Comparison of ENCODE assay signal across 1 cellular context in the genomic region with DNA sequence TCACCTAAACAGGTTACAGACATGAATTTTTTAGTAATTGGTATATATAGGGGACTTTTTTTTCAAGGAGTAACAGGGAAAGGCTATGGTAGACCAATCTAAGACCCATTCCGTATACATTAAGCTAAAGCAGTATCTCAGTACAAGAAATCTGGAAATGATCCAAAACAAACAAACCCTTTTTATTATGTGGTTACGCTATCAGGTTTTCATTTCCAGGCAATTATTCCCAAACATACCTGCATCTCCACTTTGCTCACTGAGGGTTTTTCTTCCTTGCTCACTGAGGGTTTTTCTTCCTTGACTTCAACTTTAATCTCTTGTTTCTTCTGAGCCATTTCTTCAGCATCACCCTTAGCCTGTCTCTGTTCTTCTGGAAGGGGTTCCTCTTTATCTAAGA.
TF ChIP-seq lines count a peak whose summit lies in the region.

No MANE protein-coding gene starts in this region.

TF ChIP-seq in HEK293, 187 proteins besides CTCF, POLR2A, EP300 and RAD21 (continued from another document and continues in another):
- TF ChIP-seq, protein P1, sequence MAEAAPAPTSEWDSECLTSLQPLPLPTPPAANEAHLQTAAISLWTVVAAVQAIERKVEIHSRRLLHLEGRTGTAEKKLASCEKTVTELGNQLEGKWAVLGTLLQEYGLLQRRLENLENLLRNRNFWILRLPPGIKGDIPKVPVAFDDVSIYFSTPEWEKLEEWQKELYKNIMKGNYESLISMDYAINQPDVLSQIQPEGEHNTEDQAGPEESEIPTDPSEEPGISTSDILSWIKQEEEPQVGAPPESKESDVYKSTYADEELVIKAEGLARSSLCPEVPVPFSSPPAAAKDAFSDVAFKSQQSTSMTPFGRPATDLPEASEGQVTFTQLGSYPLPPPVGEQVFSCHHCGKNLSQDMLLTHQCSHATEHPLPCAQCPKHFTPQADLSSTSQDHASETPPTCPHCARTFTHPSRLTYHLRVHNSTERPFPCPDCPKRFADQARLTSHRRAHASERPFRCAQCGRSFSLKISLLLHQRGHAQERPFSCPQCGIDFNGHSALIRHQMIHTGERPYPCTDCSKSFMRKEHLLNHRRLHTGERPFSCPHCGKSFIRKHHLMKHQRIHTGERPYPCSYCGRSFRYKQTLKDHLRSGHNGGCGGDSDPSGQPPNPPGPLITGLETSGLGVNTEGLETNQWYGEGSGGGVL (tag by site-specific recombination; IDR thresholded peaks at IDR 0.05): no peak
- TF ChIP-seq ZSCAN16 (tag by site-specific recombination; IDR thresholded peaks at IDR 0.05) (no peak), ZNF423 (tag by site-specific recombination; IDR thresholded peaks at IDR 0.05) (no peak), BCL11B (tag by site-specific recombination; IDR thresholded peaks at IDR 0.05; ENCODE audit: low read depth) (0 out of 2 replicates have a peak, but pooled peaks have one; percentile 21), ZNF521 (tag by site-specific recombination; IDR thresholded peaks at IDR 0.05) (no peak), ZNF76 (tag by site-specific recombination; IDR thresholded peaks at IDR 0.05; ENCODE audit: borderline replicate concordance, low read depth) (no peak), ZNF416 (tag by site-specific recombination; IDR thresholded peaks at IDR 0.05) (no peak), TRIM28 (IDR thresholded peaks at IDR 0.05; ENCODE audit: borderline replicate concordance, low read length) (peak; percentile 88), YY1 (tag by site-specific recombination; IDR thresholded peaks at IDR 0.05) (no peak), ZXDB (tag by site-specific recombination; IDR thresholded peaks at IDR 0.05) (peak; percentile 90), ZNF514 (tag by site-specific recombination; IDR thresholded peaks at IDR 0.05) (no peak), ZNF184 (tag by site-specific recombination; IDR thresholded peaks at IDR 0.05) (no peak), MZF1 (tag by site-specific recombination; IDR thresholded peaks at IDR 0.05; ENCODE audit: borderline replicate concordance) (no peak), ZNF473 (tag by site-specific recombination; IDR thresholded peaks at IDR 0.05) (no peak), ZBTB8A (tag by site-specific recombination; IDR thresholded peaks at IDR 0.05) (peak; percentile 15; the same call in 1 of the 2 replicates), KLF7 (tag by site-specific recombination; IDR thresholded peaks at IDR 0.05; ENCODE audit: borderline replicate concordance) (no peak), ZSCAN23 (tag by site-specific recombination; IDR thresholded peaks at IDR 0.05) (no peak), ZNF501 (tag by site-specific recombination; IDR thresholded peaks at IDR 0.05) (no peak), ZNF23 (tag by site-specific recombination; IDR thresholded peaks at IDR 0.05; ENCODE audit: borderline replicate concordance) (no peak), ZBTB21 (tag by site-specific recombination; IDR thresholded peaks at IDR 0.05) (no peak), ZNF157 (tag by site-specific recombination; IDR thresholded peaks at IDR 0.05) (no peak), ZNF223 (tag by site-specific recombination; IDR thresholded peaks at IDR 0.05) (0 out of 2 replicates have a peak, but pooled peaks have one; percentile 33), KLF16 (tag by site-specific recombination; IDR thresholded peaks at IDR 0.05) (no peak), ZNF571 (tag by site-specific recombination; IDR thresholded peaks at IDR 0.05) (no peak), ZNF530 (tag by site-specific recombination; IDR thresholded peaks at IDR 0.05; ENCODE audit: low read depth) (no peak), ZNF341 (tag by site-specific recombination; IDR thresholded peaks at IDR 0.05; ENCODE audit: low read depth) (no peak), ZNF843 (tag by site-specific recombination; IDR thresholded peaks at IDR 0.05) (peak; percentile 91)
- TF ChIP-seq, protein P2, sequence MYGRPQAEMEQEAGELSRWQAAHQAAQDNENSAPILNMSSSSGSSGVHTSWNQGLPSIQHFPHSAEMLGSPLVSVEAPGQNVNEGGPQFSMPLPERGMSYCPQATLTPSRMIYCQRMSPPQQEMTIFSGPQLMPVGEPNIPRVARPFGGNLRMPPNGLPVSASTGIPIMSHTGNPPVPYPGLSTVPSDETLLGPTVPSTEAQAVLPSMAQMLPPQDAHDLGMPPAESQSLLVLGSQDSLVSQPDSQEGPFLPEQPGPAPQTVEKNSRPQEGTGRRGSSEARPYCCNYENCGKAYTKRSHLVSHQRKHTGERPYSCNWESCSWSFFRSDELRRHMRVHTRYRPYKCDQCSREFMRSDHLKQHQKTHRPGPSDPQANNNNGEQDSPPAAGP (tag by site-specific recombination; IDR thresholded peaks at IDR 0.05): no peak
- TF ChIP-seq, protein P3, sequence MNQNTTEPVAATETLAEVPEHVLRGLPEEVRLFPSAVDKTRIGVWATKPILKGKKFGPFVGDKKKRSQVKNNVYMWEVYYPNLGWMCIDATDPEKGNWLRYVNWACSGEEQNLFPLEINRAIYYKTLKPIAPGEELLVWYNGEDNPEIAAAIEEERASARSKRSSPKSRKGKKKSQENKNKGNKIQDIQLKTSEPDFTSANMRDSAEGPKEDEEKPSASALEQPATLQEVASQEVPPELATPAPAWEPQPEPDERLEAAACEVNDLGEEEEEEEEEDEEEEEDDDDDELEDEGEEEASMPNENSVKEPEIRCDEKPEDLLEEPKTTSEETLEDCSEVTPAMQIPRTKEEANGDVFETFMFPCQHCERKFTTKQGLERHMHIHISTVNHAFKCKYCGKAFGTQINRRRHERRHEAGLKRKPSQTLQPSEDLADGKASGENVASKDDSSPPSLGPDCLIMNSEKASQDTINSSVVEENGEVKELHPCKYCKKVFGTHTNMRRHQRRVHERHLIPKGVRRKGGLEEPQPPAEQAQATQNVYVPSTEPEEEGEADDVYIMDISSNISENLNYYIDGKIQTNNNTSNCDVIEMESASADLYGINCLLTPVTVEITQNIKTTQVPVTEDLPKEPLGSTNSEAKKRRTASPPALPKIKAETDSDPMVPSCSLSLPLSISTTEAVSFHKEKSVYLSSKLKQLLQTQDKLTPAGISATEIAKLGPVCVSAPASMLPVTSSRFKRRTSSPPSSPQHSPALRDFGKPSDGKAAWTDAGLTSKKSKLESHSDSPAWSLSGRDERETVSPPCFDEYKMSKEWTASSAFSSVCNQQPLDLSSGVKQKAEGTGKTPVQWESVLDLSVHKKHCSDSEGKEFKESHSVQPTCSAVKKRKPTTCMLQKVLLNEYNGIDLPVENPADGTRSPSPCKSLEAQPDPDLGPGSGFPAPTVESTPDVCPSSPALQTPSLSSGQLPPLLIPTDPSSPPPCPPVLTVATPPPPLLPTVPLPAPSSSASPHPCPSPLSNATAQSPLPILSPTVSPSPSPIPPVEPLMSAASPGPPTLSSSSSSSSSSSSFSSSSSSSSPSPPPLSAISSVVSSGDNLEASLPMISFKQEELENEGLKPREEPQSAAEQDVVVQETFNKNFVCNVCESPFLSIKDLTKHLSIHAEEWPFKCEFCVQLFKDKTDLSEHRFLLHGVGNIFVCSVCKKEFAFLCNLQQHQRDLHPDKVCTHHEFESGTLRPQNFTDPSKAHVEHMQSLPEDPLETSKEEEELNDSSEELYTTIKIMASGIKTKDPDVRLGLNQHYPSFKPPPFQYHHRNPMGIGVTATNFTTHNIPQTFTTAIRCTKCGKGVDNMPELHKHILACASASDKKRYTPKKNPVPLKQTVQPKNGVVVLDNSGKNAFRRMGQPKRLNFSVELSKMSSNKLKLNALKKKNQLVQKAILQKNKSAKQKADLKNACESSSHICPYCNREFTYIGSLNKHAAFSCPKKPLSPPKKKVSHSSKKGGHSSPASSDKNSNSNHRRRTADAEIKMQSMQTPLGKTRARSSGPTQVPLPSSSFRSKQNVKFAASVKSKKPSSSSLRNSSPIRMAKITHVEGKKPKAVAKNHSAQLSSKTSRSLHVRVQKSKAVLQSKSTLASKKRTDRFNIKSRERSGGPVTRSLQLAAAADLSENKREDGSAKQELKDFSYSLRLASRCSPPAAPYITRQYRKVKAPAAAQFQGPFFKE (tag by site-specific recombination; IDR thresholded peaks at IDR 0.05; ENCODE audit: borderline replicate concordance): no peak
- TF ChIP-seq, protein P4, sequence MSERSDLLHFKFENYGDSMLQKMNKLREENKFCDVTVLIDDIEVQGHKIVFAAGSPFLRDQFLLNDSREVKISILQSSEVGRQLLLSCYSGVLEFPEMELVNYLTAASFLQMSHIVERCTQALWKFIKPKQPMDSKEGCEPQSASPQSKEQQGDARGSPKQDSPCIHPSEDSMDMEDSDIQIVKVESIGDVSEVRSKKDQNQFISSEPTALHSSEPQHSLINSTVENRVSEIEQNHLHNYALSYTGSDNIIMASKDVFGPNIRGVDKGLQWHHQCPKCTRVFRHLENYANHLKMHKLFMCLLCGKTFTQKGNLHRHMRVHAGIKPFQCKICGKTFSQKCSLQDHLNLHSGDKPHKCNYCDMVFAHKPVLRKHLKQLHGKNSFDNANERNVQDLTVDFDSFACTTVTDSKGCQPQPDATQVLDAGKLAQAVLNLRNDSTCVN (tag by site-specific recombination; optimal IDR thresholded peaks at IDR 0.05): no peak
- TF ChIP-seq, protein P5, sequence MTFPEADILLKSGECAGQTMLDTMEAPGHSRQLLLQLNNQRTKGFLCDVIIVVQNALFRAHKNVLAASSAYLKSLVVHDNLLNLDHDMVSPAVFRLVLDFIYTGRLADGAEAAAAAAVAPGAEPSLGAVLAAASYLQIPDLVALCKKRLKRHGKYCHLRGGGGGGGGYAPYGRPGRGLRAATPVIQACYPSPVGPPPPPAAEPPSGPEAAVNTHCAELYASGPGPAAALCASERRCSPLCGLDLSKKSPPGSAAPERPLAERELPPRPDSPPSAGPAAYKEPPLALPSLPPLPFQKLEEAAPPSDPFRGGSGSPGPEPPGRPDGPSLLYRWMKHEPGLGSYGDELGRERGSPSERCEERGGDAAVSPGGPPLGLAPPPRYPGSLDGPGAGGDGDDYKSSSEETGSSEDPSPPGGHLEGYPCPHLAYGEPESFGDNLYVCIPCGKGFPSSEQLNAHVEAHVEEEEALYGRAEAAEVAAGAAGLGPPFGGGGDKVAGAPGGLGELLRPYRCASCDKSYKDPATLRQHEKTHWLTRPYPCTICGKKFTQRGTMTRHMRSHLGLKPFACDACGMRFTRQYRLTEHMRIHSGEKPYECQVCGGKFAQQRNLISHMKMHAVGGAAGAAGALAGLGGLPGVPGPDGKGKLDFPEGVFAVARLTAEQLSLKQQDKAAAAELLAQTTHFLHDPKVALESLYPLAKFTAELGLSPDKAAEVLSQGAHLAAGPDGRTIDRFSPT (tag by site-specific recombination; IDR thresholded peaks at IDR 0.05): no peak
- TF ChIP-seq, protein P6, sequence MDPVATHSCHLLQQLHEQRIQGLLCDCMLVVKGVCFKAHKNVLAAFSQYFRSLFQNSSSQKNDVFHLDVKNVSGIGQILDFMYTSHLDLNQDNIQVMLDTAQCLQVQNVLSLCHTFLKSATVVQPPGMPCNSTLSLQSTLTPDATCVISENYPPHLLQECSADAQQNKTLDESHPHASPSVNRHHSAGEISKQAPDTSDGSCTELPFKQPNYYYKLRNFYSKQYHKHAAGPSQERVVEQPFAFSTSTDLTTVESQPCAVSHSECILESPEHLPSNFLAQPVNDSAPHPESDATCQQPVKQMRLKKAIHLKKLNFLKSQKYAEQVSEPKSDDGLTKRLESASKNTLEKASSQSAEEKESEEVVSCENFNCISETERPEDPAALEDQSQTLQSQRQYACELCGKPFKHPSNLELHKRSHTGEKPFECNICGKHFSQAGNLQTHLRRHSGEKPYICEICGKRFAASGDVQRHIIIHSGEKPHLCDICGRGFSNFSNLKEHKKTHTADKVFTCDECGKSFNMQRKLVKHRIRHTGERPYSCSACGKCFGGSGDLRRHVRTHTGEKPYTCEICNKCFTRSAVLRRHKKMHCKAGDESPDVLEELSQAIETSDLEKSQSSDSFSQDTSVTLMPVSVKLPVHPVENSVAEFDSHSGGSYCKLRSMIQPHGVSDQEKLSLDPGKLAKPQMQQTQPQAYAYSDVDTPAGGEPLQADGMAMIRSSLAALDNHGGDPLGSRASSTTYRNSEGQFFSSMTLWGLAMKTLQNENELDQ (tag by site-specific recombination; IDR thresholded peaks at IDR 0.05; ENCODE audit: low read depth): no peak
- TF ChIP-seq, protein P7, sequence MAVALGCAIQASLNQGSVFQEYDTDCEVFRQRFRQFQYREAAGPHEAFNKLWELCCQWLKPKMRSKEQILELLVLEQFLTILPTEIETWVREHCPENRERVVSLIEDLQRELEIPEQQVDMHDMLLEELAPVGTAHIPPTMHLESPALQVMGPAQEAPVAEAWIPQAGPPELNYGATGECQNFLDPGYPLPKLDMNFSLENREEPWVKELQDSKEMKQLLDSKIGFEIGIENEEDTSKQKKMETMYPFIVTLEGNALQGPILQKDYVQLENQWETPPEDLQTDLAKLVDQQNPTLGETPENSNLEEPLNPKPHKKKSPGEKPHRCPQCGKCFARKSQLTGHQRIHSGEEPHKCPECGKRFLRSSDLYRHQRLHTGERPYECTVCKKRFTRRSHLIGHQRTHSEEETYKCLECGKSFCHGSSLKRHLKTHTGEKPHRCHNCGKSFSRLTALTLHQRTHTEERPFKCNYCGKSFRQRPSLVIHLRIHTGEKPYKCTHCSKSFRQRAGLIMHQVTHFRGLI (tag by site-specific recombination; IDR thresholded peaks at IDR 0.05): no peak
- TF ChIP-seq, protein P8, sequence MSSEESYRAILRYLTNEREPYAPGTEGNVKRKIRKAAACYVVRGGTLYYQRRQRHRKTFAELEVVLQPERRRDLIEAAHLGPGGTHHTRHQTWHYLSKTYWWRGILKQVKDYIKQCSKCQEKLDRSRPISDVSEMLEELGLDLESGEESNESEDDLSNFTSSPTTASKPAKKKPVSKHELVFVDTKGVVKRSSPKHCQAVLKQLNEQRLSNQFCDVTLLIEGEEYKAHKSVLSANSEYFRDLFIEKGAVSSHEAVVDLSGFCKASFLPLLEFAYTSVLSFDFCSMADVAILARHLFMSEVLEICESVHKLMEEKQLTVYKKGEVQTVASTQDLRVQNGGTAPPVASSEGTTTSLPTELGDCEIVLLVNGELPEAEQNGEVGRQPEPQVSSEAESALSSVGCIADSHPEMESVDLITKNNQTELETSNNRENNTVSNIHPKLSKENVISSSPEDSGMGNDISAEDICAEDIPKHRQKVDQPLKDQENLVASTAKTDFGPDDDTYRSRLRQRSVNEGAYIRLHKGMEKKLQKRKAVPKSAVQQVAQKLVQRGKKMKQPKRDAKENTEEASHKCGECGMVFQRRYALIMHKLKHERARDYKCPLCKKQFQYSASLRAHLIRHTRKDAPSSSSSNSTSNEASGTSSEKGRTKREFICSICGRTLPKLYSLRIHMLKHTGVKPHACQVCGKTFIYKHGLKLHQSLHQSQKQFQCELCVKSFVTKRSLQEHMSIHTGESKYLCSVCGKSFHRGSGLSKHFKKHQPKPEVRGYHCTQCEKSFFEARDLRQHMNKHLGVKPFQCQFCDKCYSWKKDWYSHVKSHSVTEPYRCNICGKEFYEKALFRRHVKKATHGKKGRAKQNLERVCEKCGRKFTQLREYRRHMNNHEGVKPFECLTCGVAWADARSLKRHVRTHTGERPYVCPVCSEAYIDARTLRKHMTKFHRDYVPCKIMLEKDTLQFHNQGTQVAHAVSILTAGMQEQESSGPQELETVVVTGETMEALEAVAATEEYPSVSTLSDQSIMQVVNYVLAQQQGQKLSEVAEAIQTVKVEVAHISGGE (tag by site-specific recombination; conservative IDR thresholded peaks at IDR 0.05; ENCODE audit: low read depth): no peak
- TF ChIP-seq, protein P9, sequence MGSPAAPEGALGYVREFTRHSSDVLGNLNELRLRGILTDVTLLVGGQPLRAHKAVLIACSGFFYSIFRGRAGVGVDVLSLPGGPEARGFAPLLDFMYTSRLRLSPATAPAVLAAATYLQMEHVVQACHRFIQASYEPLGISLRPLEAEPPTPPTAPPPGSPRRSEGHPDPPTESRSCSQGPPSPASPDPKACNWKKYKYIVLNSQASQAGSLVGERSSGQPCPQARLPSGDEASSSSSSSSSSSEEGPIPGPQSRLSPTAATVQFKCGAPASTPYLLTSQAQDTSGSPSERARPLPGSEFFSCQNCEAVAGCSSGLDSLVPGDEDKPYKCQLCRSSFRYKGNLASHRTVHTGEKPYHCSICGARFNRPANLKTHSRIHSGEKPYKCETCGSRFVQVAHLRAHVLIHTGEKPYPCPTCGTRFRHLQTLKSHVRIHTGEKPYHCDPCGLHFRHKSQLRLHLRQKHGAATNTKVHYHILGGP (tag by site-specific recombination; IDR thresholded peaks at IDR 0.05): 0 out of 2 replicates have a peak, but pooled peaks have one; percentile 57
